In the genomic region with DNA sequence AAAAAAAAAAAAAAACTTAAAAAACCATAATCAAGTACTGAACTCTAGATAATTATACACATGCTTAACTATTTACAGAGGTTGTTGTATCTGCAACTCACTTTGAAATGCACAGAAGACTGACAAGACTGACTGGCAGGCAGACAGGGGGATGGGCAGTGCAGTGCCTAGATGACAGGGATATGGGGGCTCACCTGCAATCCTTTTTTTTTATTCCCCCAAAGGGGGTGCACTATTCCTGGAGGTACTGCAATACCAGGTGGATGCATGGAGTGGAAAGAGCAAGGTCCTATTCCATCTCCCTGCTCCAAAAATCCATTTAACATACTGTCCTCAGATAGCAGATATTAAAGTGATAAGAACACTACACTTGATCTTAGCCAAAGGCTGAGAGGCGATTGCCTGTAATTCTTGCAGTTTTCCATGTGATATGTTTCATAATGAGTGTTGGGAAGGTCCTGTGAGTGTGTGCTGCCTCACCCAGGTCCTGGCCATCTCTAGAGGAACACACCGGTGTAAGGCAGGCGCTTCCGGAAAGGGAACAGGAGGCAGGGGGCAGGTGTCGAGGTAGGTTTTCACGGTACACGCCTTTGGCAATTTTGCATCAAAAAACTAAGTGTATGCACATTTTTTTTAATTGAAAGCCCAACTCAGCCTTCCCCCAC, we compare ENCODE assay signal across 9 cellular contexts. TPM values are rescaled to one million over a fixed set of nuclear protein-coding genes. Genes with fewer than 3 reads are reported as not detected.
A peak's percentile ranks its signal among the peaks of the same experiment; 100 is the strongest.
DNase-seq lines count a peak whose midpoint lies in the region; ATAC-seq and TF ChIP-seq lines count a peak whose summit lies in the region.
"Had no signal": no experiment of that assay in that cellular context is flagged by ENCODE, and none has a peak within 500 bp of the region (broad histone marks: within the 10 kb centered on the region; RNA-seq: fewer than 3 reads in every experiment).

No MANE protein-coding gene starts in this region.

- no peaks in the 10 kb centered on the region for H3K27me3 Mint-ChIP-seq in T-cell

- H3K36me3 Mint-ChIP-seq in T-cell = peaks cover 25% of the 10 kb centered on the region

- H3K4me1 Mint-ChIP-seq in T-cell = peaks cover 0 to 14% (median 10%) of the 10 kb centered on the region in 3 donors

- peak overlapping the region in 1 of 2 donors; percentile 39 for H3K27ac Mint-ChIP-seq in T-cell

- 26 to 28% methylated on average over 7 of the region's 7 CpGs for WGBS in heart right ventricle, 2 donors

- H3K36me3 ChIP-seq in H7 (replicated peaks; ENCODE audit: control insufficient read depth, insufficient read depth, low read length) = peaks cover 19% of the 10 kb centered on the region
- H3K36me3 ChIP-seq in heart right ventricle = peaks cover 0 to 45% (median 11%) of the 10 kb centered on the region in 9 donors
- peaks cover 0 to 30% of the 10 kb centered on the region in 2 donors for H3K36me3 ChIP-seq in gastrocnemius medialis

- H3K4me1 ChIP-seq in heart right ventricle (peaks cover 6 to 62% (median 46%) of the 10 kb centered on the region in 9 donors), gastrocnemius medialis (peaks cover 14 to 28% of the 10 kb centered on the region in 2 donors)

- CTCF ChIA-PET in T-cell (lab: Charles Lee) = interaction anchor here (0.6 to 1.0 kb wide), 6 partner anchors 23 to 518 kb away, joined by 3 to 12 read pairs (median 4); a partner anchor contains a TSS

- in situ Hi-C loops in gastrocnemius medialis (cut with MboI; ENCODE audit: low sequenced_read_pairs in 4 of 4) = loop anchor here in 3 of 4 donors (25.0 kb wide), 2 partner anchors 412 to 537 kb away; a partner anchor contains a TSS

- ATAC-seq in T-cell (replicated peaks in 1 of 4) = peak in 1 of 4 experiments; percentile 5
- ATAC-seq in heart right ventricle = peak in 5 of 8 donors; percentile 0 to 3 (median 1)
- ATAC-seq in gastrocnemius medialis = peak; percentile 14 to 18
- no peak for ATAC-seq in GM21825 (IDR thresholded peaks at IDR 0.05; ENCODE audit: unreplicated experiment)
- ATAC-seq: SK-N-SH treated with all-trans-retinoic acid at 6 μM for 48 hours had no signal

- peak overlapping the region; percentile 49 for H3K4me3 ChIP-seq in H7 (ENCODE audit: insufficient read depth, low read depth, low read length)
- peak overlapping the region in 9 of 10 donors; percentile 38 to 63 (median 56) for H3K4me3 ChIP-seq in heart right ventricle
- H3K4me3 ChIP-seq in gastrocnemius medialis = peak overlapping the region in 3 of 4 donors; percentile 18 to 59 (median 58)

- TF ChIP-seq CTCF in heart right ventricle (IDR thresholded peaks at IDR 0.05) = no peak
- no peak for TF ChIP-seq CTCF in gastrocnemius medialis (IDR thresholded peaks at IDR 0.05 in 4 of 5, conservative IDR thresholded peaks at IDR 0.05 in 1 of 5)
- no peak for TF ChIP-seq CTCF in GM10266 (IDR thresholded peaks at IDR 0.05; ENCODE audit: control insufficient read depth, insufficient read depth, low read depth, missing control alignments)

- intact Hi-C loops in heart right ventricle (cut with DNase I) (loop anchor here in 4 of 10 donors (5.0 to 10.0 kb wide), 4 partner anchors 57 to 532 kb away; no protein-coding TSS in a partner anchor), gastrocnemius medialis (cut with DNase I; ENCODE audit: low total_unique reads) (loop anchor here (2.0 to 5.0 kb wide), 3 partner anchors 22 to 424 kb away; a partner anchor contains a TSS)

- H3K9me3 ChIP-seq in heart right ventricle (no peaks in the 10 kb centered on the region), gastrocnemius medialis (no peaks in the 10 kb centered on the region)

- H3K27me3 ChIP-seq in H7 (ENCODE audit: control insufficient read depth, insufficient read depth, low read length) (peaks cover 6% of the 10 kb centered on the region), heart right ventricle (no peaks in the 10 kb centered on the region), gastrocnemius medialis (no peaks in the 10 kb centered on the region)

- POLR2A ChIA-PET in T-cell (lab: Charles Lee) = interaction anchor here in 1 of 2 donors (0.7 to 1.0 kb wide), 2 partner anchors 22 to 1752 kb away, joined by 3 to 8 read pairs; a partner anchor contains a TSS

- H3K27ac ChIP-seq in heart right ventricle (peak overlapping the region in 7 of 10 donors; percentile 2 to 65 (median 55)), gastrocnemius medialis (peak overlapping the region; percentile 27 to 60 (median 42))

- TF ChIP-seq POLR2A in gastrocnemius medialis (IDR thresholded peaks at IDR 0.05) = no peak

- no peak for DNase-seq in H7
- no peak for DNase-seq in T-cell
- no peak for DNase-seq in heart right ventricle
- no peak for DNase-seq in gastrocnemius medialis
- DNase-seq in effector CD4-positive, alpha-beta T cell = no peak
- no peak for DNase-seq in ureter (ENCODE audit: low spot score)
- DNase-seq in GM10266 (ENCODE audit: extremely low spot score) = no peak

- peak overlapping the region; percentile 39 to 80 (median 71) for H3K4me3 Mint-ChIP-seq in T-cell

- H3K9me3 Mint-ChIP-seq in T-cell = no peaks in the 10 kb centered on the region

RNA-seq across cellular contexts. Expression of a gene that starts 22.7 kb away (rescaled TPM):
- total RNA-seq in H7 (2014; rRNA removed; shearing (Covaris generic)) = 88.9 and 121 TPM in 2 replicates
- total RNA-seq in T-cell = 100 to 1,000 TPM; 120 to 156 (median 135) TPM
- total RNA-seq in heart right ventricle = 100 to 1,000 TPM in 1 of 10 donors, 10 to 100 TPM in 9; 54.8 to 111 (median 62.1) TPM
- polyA plus RNA-seq in heart right ventricle = 100 to 1,000 TPM in 1 of 2 donors, 10 to 100 TPM in 1; 41.0 to 131 TPM
- 100 to 1,000 TPM in 2 of 4 donors, 10 to 100 TPM in 2; 81.6 to 135 (median 106) TPM for total RNA-seq in gastrocnemius medialis
- total RNA-seq in ureter = 217 TPM

RNA-seq across cellular contexts. Expression of a gene that starts 48.6 kb away (rescaled TPM):
- total RNA-seq in H7 (2014; rRNA removed; shearing (Covaris generic)) = 179 and 182 TPM in 2 replicates
- total RNA-seq in T-cell (10 to 100 TPM; 21.4 to 33.4 (median 29.9) TPM), heart right ventricle (10 to 100 TPM; 23.5 to 34.4 (median 25.6) TPM), gastrocnemius medialis (10 to 100 TPM; 12.1 to 26.3 (median 21.4) TPM), ureter (47.5 TPM)
- polyA plus RNA-seq in heart right ventricle = 10 to 100 TPM in 1 of 2 donors, 1 to 10 TPM in 1; 9.4 to 38.5 TPM
